ENCODE assay signal across 7 cellular contexts in the genomic region with DNA sequence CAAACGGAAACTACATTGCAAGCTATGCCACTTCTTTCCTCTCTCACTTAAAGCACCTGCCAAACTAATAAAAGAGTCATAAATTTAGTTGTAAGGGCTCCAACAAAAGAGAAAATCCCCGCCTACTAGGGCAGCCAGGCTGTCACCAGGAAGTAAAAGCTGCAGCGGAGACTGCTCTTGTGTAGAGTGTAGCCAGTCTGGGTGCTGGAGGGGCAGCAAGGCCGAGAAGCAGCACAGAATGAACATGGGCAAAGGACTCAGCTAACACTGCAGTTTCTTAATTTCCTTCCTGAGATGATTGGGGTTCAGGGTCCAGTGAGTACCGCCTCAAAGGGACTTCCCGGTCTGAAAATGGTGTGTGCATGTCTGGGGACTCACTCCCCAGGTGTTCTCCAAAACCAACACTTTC.
DNase-seq lines count a peak whose midpoint lies in the region; ATAC-seq, FAIRE-seq and TF ChIP-seq lines count a peak whose summit lies in the region.

No MANE protein-coding gene starts in this region.

- peak overlapping the region; percentile 14; the same call in 1 of the 2 replicates for H2BK15ac ChIP-seq in H1 (ENCODE audit: low read length)

- DNase-seq in GM12892 (ENCODE audit: insufficient read length) (no peak), NCI-H510A treated with DMSO at 0.1 percent for 48 hours (lab: John Stamatoyannopoulos, UW) (peak; percentile 86), H1 (ENCODE audit: low read depth in 1 of 2, low spot score in 2 of 2) (no peak), suprapubic skin (ENCODE audit: low spot score in 2 of 2) (no peak), ACHN (no peak)

- H4K91ac ChIP-seq in H1 (replicated peaks; ENCODE audit: insufficient read length, low read length), result no peak overlapping the region

- H3K4me3 ChIP-seq in H1 (ENCODE audit: extremely low read depth in 1 of 4, insufficient read depth in 2 of 4, low read depth in 3 of 4, low read length in 4 of 4) (no peak overlapping the region), suprapubic skin (peak overlapping the region; percentile 1)

- H3K36me3 ChIP-seq in H1 (ENCODE audit: control insufficient read depth in 2 of 4, insufficient read depth in 4 of 4, low read length in 3 of 4) (no peaks in the 10 kb centered on the region), suprapubic skin (no peaks in the 10 kb centered on the region)

- H4K20me1 ChIP-seq in H1 (replicated peaks in 1 of 2; ENCODE audit: control insufficient read depth in 1 of 2, insufficient read depth in 2 of 2, low read length in 2 of 2), result no peaks in the 10 kb centered on the region

- CTCF ChIA-PET in H1 (lab: Charles Lee; ENCODE audit: partially characterized antibody), result interaction anchor here (0.6 to 1.7 kb wide), 10 partner anchors 10 to 586 kb away, joined by 3 to 11 read pairs (median 4); no protein-coding TSS in a partner anchor

- no peak for TF ChIP-seq POLR2A in GM12892 (IDR thresholded peaks at IDR 0.05; ENCODE audit: low read depth, low read length)
- TF ChIP-seq POLR2A in H1 (IDR thresholded peaks at IDR 0.05; ENCODE audit: control extremely low read depth in 1 of 2, low read depth in 2 of 2, low read length in 2 of 2), result no peak
- no peak for TF ChIP-seq POLR2A in suprapubic skin (IDR thresholded peaks at IDR 0.05)

- H2BK20ac ChIP-seq in H1 (ENCODE audit: low read length), result no peak overlapping the region

- H3K79me1 ChIP-seq in H1 (ENCODE audit: low read depth, low read length), result no peaks in the 10 kb centered on the region

- no peak for TF ChIP-seq RAD21 in H1 (IDR thresholded peaks at IDR 0.05 in 1 of 2, conservative IDR thresholded peaks at IDR 0.05 in 1 of 2; ENCODE audit: low read depth in 2 of 2, low read length in 2 of 2)

- H3K23ac ChIP-seq in H1 (ENCODE audit: insufficient read length), result no peak overlapping the region

- no peak overlapping the region for H3K4ac ChIP-seq in H1 (replicated peaks; ENCODE audit: insufficient read length, low read depth, low read length)

- TF ChIP-seq CTCF in H1 (IDR thresholded peaks at IDR 0.05; ENCODE audit: control extremely low read depth in 1 of 3, insufficient read depth in 1 of 3, low read depth in 1 of 3, low read length in 3 of 3) (no peak), suprapubic skin (IDR thresholded peaks at IDR 0.05) (no peak)

- ATAC-seq in GM19452 (IDR thresholded peaks at IDR 0.05; ENCODE audit: unreplicated experiment), result peak; percentile 80
- ATAC-seq in HG03378 (IDR thresholded peaks at IDR 0.05; ENCODE audit: unreplicated experiment), result peak; percentile 75

- H3K27me3 ChIP-seq in H1 (replicated peaks in 1 of 4; ENCODE audit: control insufficient read depth in 3 of 4, extremely low read depth in 1 of 4, insufficient read depth in 3 of 4, low read length in 3 of 4) (no peaks in the 10 kb centered on the region; a peak in 2 of 7 replicates), suprapubic skin (no peaks in the 10 kb centered on the region)

- H2BK120ac ChIP-seq in H1 (replicated peaks; ENCODE audit: low read depth, low read length), result no peak overlapping the region

- in situ Hi-C loops in ACHN (cut with HindIII; ENCODE audit: low pct_ligation_motif_present, low pct_unique_long_range_greater_than_20kb, low sequenced_read_pairs), result no loop called here

- H3K9me3 ChIP-seq in H1 (ENCODE audit: insufficient read depth in 2 of 2, low read depth in 1 of 2, low read length in 1 of 2) (no peaks in the 10 kb centered on the region), suprapubic skin (no peaks in the 10 kb centered on the region)

- H3K79me2 ChIP-seq in H1 (ENCODE audit: control insufficient read depth in 1 of 2, insufficient read depth in 2 of 2, low read length in 2 of 2), result no peaks in the 10 kb centered on the region

- peaks cover 4 to 16% (median 12%) of the 10 kb centered on the region in 4 experiments for H3K4me1 ChIP-seq in H1 (replicated peaks in 1 of 4; ENCODE audit: control insufficient read depth in 3 of 4, insufficient read depth in 4 of 4, low read length in 3 of 4)
- peaks cover 27% of the 10 kb centered on the region for H3K4me1 ChIP-seq in suprapubic skin

- WGBS in H1 (ENCODE audit: extremely low coverage in 1 of 2, insufficient coverage in 1 of 2, insufficient read length in 1 of 2, insufficient replicate concordance in 2 of 2, low coverage in 1 of 2, low lambda C conversion rate in 2 of 2, missing lambda C conversion rate in 1 of 2), 2 experiments, result 78% methylated on average over 6 of the region's 6 CpGs; no CpG with 5 or more reads in 1 of the 2 experiments
- 38% methylated on average over 6 of the region's 6 CpGs for WGBS in suprapubic skin

- H2BK12ac ChIP-seq in H1 (ENCODE audit: low read depth, low read length), result no peak overlapping the region

- no peak overlapping the region for H3K14ac ChIP-seq in H1 (ENCODE audit: insufficient read length)

- H4K8ac ChIP-seq in H1 (ENCODE audit: extremely low read depth, insufficient read depth, low read length), result no peak overlapping the region

- H3K18ac ChIP-seq in H1 (ENCODE audit: extremely low read depth, low read length), result no peak overlapping the region

- POLR2A ChIA-PET in H1 (lab: Charles Lee; ENCODE audit: partially characterized antibody), result interaction anchor here (1.5 kb wide), 1 partner anchor 8 kb away, joined by 7 read pairs; no protein-coding TSS in a partner anchor

- H2AFZ ChIP-seq in H1 (ENCODE audit: low read length), result peak overlapping the region; percentile 91

- H3K27ac ChIP-seq in H1 (ENCODE audit: low read depth, low read length) (no peak overlapping the region), suprapubic skin (peak overlapping the region; percentile 19)

- H3K23me2 ChIP-seq in H1 (ENCODE audit: low read depth, low read length), result no peaks in the 10 kb centered on the region

- TF ChIP-seq EP300 in H1 (IDR thresholded peaks at IDR 0.05; ENCODE audit: borderline replicate concordance in 1 of 2, low read depth in 2 of 2, low read length in 2 of 2) (no peak), suprapubic skin (IDR thresholded peaks at IDR 0.05) (no peak)

- no peak overlapping the region for H2BK5ac ChIP-seq in H1 (ENCODE audit: low read depth, low read length)

- H2AK5ac ChIP-seq in H1 (ENCODE audit: low read depth, low read length), result no peak overlapping the region

- no peak overlapping the region for H3K9ac ChIP-seq in H1 (replicated peaks in 1 of 4; ENCODE audit: extremely low read depth in 1 of 4, low read depth in 3 of 4, low read length in 3 of 4)

- H3K4me2 ChIP-seq in H1 (ENCODE audit: insufficient read depth in 1 of 2, low read depth in 2 of 2, low read length in 2 of 2), result peak overlapping the region in 1 of 2 experiments; percentile 32; a peak in 1 of 4 replicates

- H4K5ac ChIP-seq in H1 (ENCODE audit: insufficient read length, low read depth, low read length), result no peak overlapping the region

- FAIRE-seq in GM12892 (lab: Jason Lieb, UNC), result peak; percentile 17
- no peak for FAIRE-seq in H1 (lab: Jason Lieb, UNC)

- no peak overlapping the region for H3K56ac ChIP-seq in H1 (replicated peaks; ENCODE audit: insufficient read length, low read depth, low read length)

TF ChIP-seq in H1, 55 proteins besides CTCF, POLR2A, EP300 and RAD21:
- TF ChIP-seq SP2 (IDR thresholded peaks at IDR 0.05; ENCODE audit: low read length) (no peak), YY1 (IDR thresholded peaks at IDR 0.05; ENCODE audit: low read depth, low read length) (no peak), BCL11A (IDR thresholded peaks at IDR 0.05; ENCODE audit: low read depth in 2 of 2, low read length in 2 of 2) (no peak), JUND (IDR thresholded peaks at IDR 0.05; ENCODE audit: low read length) (no peak)
- TF ChIP-seq, protein P1, sequence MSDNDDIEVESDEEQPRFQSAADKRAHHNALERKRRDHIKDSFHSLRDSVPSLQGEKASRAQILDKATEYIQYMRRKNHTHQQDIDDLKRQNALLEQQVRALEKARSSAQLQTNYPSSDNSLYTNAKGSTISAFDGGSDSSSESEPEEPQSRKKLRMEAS (IDR thresholded peaks at IDR 0.05), result no peak
